Comparison of ENCODE assay signal across 10 cellular contexts in genomic region chr20:8431538-8432434, GRCh38.
A peak's percentile ranks its signal among the peaks of the same experiment; 100 is the strongest.
DNase-seq lines count a peak whose midpoint lies in the region; ATAC-seq and TF ChIP-seq lines count a peak whose summit lies in the region.
"Had no signal": no experiment of that assay in that cellular context is flagged by ENCODE, and none has a peak within 500 bp of the region (broad histone marks: within the 10 kb centered on the region; RNA-seq: fewer than 3 reads in every experiment).

No MANE protein-coding gene starts in this region.

- TF ChIP-seq POLR2A in adrenal gland (IDR thresholded peaks at IDR 0.05) (no peak), spleen (IDR thresholded peaks at IDR 0.05) (no peak)

- DNase-seq in NCI-H2107 treated with DMSO at 0.1 percent for 48 hours (lab: John Stamatoyannopoulos, UW; ENCODE audit: unreplicated experiment), result peak; percentile 42
- no peak for DNase-seq in NCI-H2107 (lab: John Stamatoyannopoulos, UW)
- DNase-seq in adrenal gland, result peak; percentile 54 to 87 (median 72)
- peak; percentile 76 for DNase-seq in left kidney (ENCODE audit: low read depth, low spot score)
- peak; percentile 62 for DNase-seq in upper lobe of right lung
- no peak for DNase-seq in RKO (ENCODE audit: low spot score)
- no peak for DNase-seq in spleen
- no peak for DNase-seq in NCI-H1048 (lab: John Stamatoyannopoulos, UW)
- DNase-seq: activated CD4-positive, alpha-beta T cell treated with anti-CD3 and anti-CD28 coated beads for 4 hours had no signal

- intact Hi-C loops in adrenal gland (cut with DNase I), result no loop called here
- intact Hi-C loops in upper lobe of right lung (cut with DNase I), result no loop called here
- intact Hi-C loops in spleen (cut with DNase I; ENCODE audit: low total_unique reads), result no loop called here

- H3K4me1 ChIP-seq in adrenal gland (replicated peaks in 1 of 2), result peaks cover 5 to 14% of the 10 kb centered on the region in 2 donors
- peaks cover 15% of the 10 kb centered on the region for H3K4me1 ChIP-seq in upper lobe of right lung
- peaks cover 0 to 76% (median 11%) of the 10 kb centered on the region in 6 donors for H3K4me1 ChIP-seq in spleen

- no peak for ATAC-seq in upper lobe of right lung

- H3K36me3 ChIP-seq in adrenal gland (replicated peaks in 1 of 2) (no peaks in the 10 kb centered on the region), upper lobe of right lung (no peaks in the 10 kb centered on the region), spleen (no peaks in the 10 kb centered on the region)

- no peak overlapping the region for H3K4me3 ChIP-seq in adrenal gland
- H3K4me3 ChIP-seq in upper lobe of right lung, result no peak overlapping the region
- H3K4me3 ChIP-seq in spleen, result no peak overlapping the region

- H3K9me3 ChIP-seq in adrenal gland (replicated peaks in 1 of 3), result no peaks in the 10 kb centered on the region
- no peaks in the 10 kb centered on the region for H3K9me3 ChIP-seq in upper lobe of right lung
- no peaks in the 10 kb centered on the region for H3K9me3 ChIP-seq in spleen

- TF ChIP-seq CTCF in adrenal gland (IDR thresholded peaks at IDR 0.05) (no peak), upper lobe of right lung (IDR thresholded peaks at IDR 0.05) (no peak), spleen (IDR thresholded peaks at IDR 0.05 in 8 of 11, conservative IDR thresholded peaks at IDR 0.05 in 3 of 11) (no peak)

- H3K27ac ChIP-seq in adrenal gland (peak overlapping the region in 2 of 5 donors; percentile 42 to 76), upper lobe of right lung (no peak overlapping the region), spleen (peak overlapping the region in 4 of 8 donors; percentile 66 to 88 (median 82))
- H3K27ac ChIP-seq: 22Rv1 had no signal

- WGBS in adrenal gland, 4 donors, result 50 to 58% (median 56%) methylated on average over 8 to 11 of the region's 11 CpGs
- 58 to 84% (median 77%) methylated on average over 11 of the region's 11 CpGs for WGBS in spleen, 5 donors

- H3K27me3 ChIP-seq in adrenal gland (no peaks in the 10 kb centered on the region), upper lobe of right lung (no peaks in the 10 kb centered on the region), spleen (replicated peaks in 1 of 7) (no peaks in the 10 kb centered on the region)

Comparison
In these comparisons a context has a peak if more than half of its experiments do, and no peak if none do; other contexts are left out.
1. DNase-seq: peak in NCI-H2107 treated with DMSO at 0.1 percent for 48 hours (single experiment), adrenal gland (7 of 7), left kidney (single experiment) and upper lobe of right lung (single experiment); none in NCI-H2107 (single experiment), RKO (single experiment), spleen (single experiment) and NCI-H1048 (single experiment).